ENCODE assay signal across 8 cellular contexts in the genomic region with DNA sequence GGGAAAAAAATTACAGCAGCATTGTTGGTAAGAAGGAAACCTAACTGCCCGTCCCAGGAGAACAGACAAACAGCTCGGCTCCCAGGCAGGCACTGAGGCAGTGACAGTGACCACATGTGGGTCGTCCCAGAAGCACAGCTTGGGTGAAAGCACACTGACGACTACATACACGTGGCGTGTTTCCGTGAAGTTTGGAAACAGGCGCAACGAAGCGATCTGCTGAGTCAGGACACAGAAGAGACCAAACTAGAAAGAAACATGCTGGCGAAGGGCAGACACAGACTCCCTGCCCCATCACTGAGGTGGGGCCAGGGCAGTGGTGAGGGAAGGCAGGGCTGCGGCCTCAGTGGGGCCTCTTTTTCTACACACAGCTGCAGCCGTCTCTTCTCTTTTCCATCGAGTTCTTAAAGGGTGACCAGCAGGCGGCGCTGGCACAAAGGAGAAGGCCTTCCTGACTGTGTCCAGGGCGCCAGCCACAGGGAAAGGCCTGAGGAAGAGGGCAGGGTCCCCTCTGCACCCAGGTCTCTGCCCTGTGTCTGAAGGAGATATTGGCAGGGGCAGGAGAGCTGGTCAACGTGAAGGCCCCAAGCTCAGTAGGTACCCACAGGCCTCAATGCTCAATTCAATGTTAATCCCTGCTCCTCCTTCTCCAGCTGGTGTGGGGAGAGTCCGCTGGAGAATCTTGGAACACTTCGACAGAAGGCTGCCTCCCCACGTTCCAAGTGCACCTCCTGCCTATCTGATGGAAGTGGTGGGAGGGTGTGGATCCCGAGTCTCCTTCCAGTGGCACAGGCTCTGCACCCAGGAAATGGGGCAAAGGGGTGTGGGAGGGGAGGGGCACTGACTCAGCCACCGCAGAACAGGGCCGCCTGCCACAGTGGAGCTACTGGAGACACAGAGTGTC. TPM values are rescaled to one million over a fixed set of nuclear protein-coding genes. Genes with fewer than 3 reads are reported as not detected.
A peak's percentile ranks its signal among the peaks of the same experiment; 100 is the strongest.
DNase-seq lines count a peak whose midpoint lies in the region; ATAC-seq, FAIRE-seq and TF ChIP-seq lines count a peak whose summit lies in the region.

No MANE protein-coding gene starts in this region.

- DNase-seq in CD8-positive, alpha-beta memory T cell, result peak in 4 of 5 donors; percentile 28 to 57 (median 33)
- DNase-seq in HTR-8/SVneo (ENCODE audit: insufficient read length, low spot score), result peak; percentile 63
- peak; percentile 56 for DNase-seq in OCI-M1 (lab: John Stamatoyannopoulos, UW)
- peak; percentile 61 for DNase-seq in activated naive CD8-positive, alpha-beta T cell treated with anti-CD3 and anti-CD28 coated beads, Interleukin-2, amount 10 ng/mL, durations not matched to agents 7 days and 5 days
- peak; percentile 71 for DNase-seq in glomerular visceral epithelial cell (ENCODE audit: extremely low spot score)
- peak; percentile 89 for DNase-seq in osteocyte (ENCODE audit: extremely low spot score, unreplicated experiment)

- no peaks in the 10 kb centered on the region for H3K9me3 ChIP-seq in CD8-positive, alpha-beta memory T cell (ENCODE audit: low read length)

- peaks cover 49% of the 10 kb centered on the region for H3K36me3 ChIP-seq in CD8-positive, alpha-beta memory T cell (ENCODE audit: insufficient read depth, low read length)

- H3K27ac ChIP-seq in CD8-positive, alpha-beta memory T cell (ENCODE audit: low read depth, low read length), result no peak overlapping the region

- CTCF ChIA-PET in CD8-positive, alpha-beta memory T cell (lab: Charles Lee), result interaction anchor here (0.9 to 2.3 kb wide), 9 partner anchors 12 to 617 kb away, joined by 3 to 20 read pairs (median 4); no protein-coding TSS in a partner anchor

- peak; percentile 81 for TF ChIP-seq CTCF in osteocyte (IDR thresholded peaks at IDR 0.05)

- peak overlapping the region in 6 of 8 donors; percentile 63 to 89 (median 74) for H3K27ac Mint-ChIP-seq in CD8-positive, alpha-beta memory T cell
- H3K27ac Mint-ChIP-seq in activated naive CD8-positive, alpha-beta T cell treated with anti-CD3 and anti-CD28 coated beads, Interleukin-2, amount 10 ng/mL, durations not matched to agents 7 days and 5 days, result peak overlapping the region; percentile 25
- no peak overlapping the region for H3K27ac Mint-ChIP-seq in osteocyte (ENCODE audit: unreplicated experiment)

- H3K27me3 Mint-ChIP-seq in CD8-positive, alpha-beta memory T cell, result no peaks in the 10 kb centered on the region
- H3K27me3 Mint-ChIP-seq in activated naive CD8-positive, alpha-beta T cell treated with anti-CD3 and anti-CD28 coated beads, Interleukin-2, amount 10 ng/mL, durations not matched to agents 7 days and 5 days, result no peaks in the 10 kb centered on the region
- H3K27me3 Mint-ChIP-seq in osteocyte (ENCODE audit: unreplicated experiment), result no peaks in the 10 kb centered on the region

- H3K4me1 Mint-ChIP-seq in CD8-positive, alpha-beta memory T cell, result peaks cover 24 to 25% (median 24%) of the 10 kb centered on the region in 3 donors
- peaks cover 20% of the 10 kb centered on the region for H3K4me1 Mint-ChIP-seq in activated naive CD8-positive, alpha-beta T cell treated with anti-CD3 and anti-CD28 coated beads, Interleukin-2, amount 10 ng/mL, durations not matched to agents 7 days and 5 days
- peaks cover 10% of the 10 kb centered on the region for H3K4me1 Mint-ChIP-seq in osteocyte (ENCODE audit: unreplicated experiment)

- ATAC-seq in activated naive CD8-positive, alpha-beta T cell treated with anti-CD3 and anti-CD28 coated beads, Interleukin-2, amount 10 ng/mL, durations not matched to agents 7 days and 5 days (ENCODE audit: low read depth), result peak; percentile 61
- ATAC-seq in GM21447 (IDR thresholded peaks at IDR 0.05; ENCODE audit: unreplicated experiment), result no peak
- no peak for ATAC-seq in HG03439 (IDR thresholded peaks at IDR 0.05; ENCODE audit: unreplicated experiment)

- H3K4me3 ChIP-seq in CD8-positive, alpha-beta memory T cell (ENCODE audit: low read length), result no peak overlapping the region

- POLR2A ChIA-PET in CD8-positive, alpha-beta memory T cell (lab: Charles Lee), result interaction anchor here (1.1 to 1.5 kb wide), 2 partner anchors 45 to 54 kb away, joined by 3 to 5 read pairs; a partner anchor contains a TSS
- POLR2A ChIA-PET in activated naive CD8-positive, alpha-beta T cell treated with anti-CD3 and anti-CD28 coated beads, Interleukin-2, amount 10 ng/mL, durations not matched to agents 7 days and 5 days (lab: Charles Lee), result interaction anchor here (1.0 to 1.3 kb wide), 2 partner anchors 23 to 54 kb away, joined by 3 to 5 read pairs; no protein-coding TSS in a partner anchor

- peak overlapping the region in 1 of 7 donors; percentile 65 for H3K4me3 Mint-ChIP-seq in CD8-positive, alpha-beta memory T cell
- no peak overlapping the region for H3K4me3 Mint-ChIP-seq in activated naive CD8-positive, alpha-beta T cell treated with anti-CD3 and anti-CD28 coated beads, Interleukin-2, amount 10 ng/mL, durations not matched to agents 7 days and 5 days
- H3K4me3 Mint-ChIP-seq in osteocyte (ENCODE audit: unreplicated experiment), result no peak overlapping the region

- no peaks in the 10 kb centered on the region for H3K27me3 ChIP-seq in CD8-positive, alpha-beta memory T cell (ENCODE audit: insufficient read depth, low read length, poor library complexity, severe bottlenecking)

- peaks cover 14% of the 10 kb centered on the region for H3K4me1 ChIP-seq in CD8-positive, alpha-beta memory T cell (ENCODE audit: insufficient read depth, low read length)

- H3K9me3 Mint-ChIP-seq in CD8-positive, alpha-beta memory T cell, result no peaks in the 10 kb centered on the region
- no peaks in the 10 kb centered on the region for H3K9me3 Mint-ChIP-seq in activated naive CD8-positive, alpha-beta T cell treated with anti-CD3 and anti-CD28 coated beads, Interleukin-2, amount 10 ng/mL, durations not matched to agents 7 days and 5 days
- no peaks in the 10 kb centered on the region for H3K9me3 Mint-ChIP-seq in osteocyte (ENCODE audit: unreplicated experiment)

- FAIRE-seq in HTR-8/SVneo (lab: Jason Lieb, UNC), result peak; percentile 31

- peaks cover 13 to 90% (median 32%) of the 10 kb centered on the region in 3 donors for H3K36me3 Mint-ChIP-seq in CD8-positive, alpha-beta memory T cell
- peaks cover 30% of the 10 kb centered on the region for H3K36me3 Mint-ChIP-seq in activated naive CD8-positive, alpha-beta T cell treated with anti-CD3 and anti-CD28 coated beads, Interleukin-2, amount 10 ng/mL, durations not matched to agents 7 days and 5 days
- H3K36me3 Mint-ChIP-seq in osteocyte (ENCODE audit: unreplicated experiment), result peaks cover 58% of the 10 kb centered on the region

RNA-seq across cellular contexts. Expression of a gene that starts 19.9 kb away (rescaled TPM):
- total RNA-seq in CD8-positive, alpha-beta memory T cell, result 10 to 100 TPM; 81.2 to 83.3 TPM
- 43.4 TPM for polyA plus RNA-seq in CD8-positive, alpha-beta memory T cell
- total RNA-seq in activated naive CD8-positive, alpha-beta T cell treated with anti-CD3 and anti-CD28 coated beads, Interleukin-2, amount 10 ng/mL, durations not matched to agents 7 days and 5 days, result 100 to 1,000 TPM; 100 to 111 TPM
- 134 and 148 TPM in 2 replicates for total RNA-seq in osteocyte

RNA-seq across cellular contexts. Expression of a gene that starts 45.2 kb away (rescaled TPM):
- 100 to 1,000 TPM; 273 to 280 TPM for total RNA-seq in CD8-positive, alpha-beta memory T cell
- polyA plus RNA-seq in CD8-positive, alpha-beta memory T cell, result 163 TPM
- 100 to 1,000 TPM; 346 to 363 TPM for total RNA-seq in activated naive CD8-positive, alpha-beta T cell treated with anti-CD3 and anti-CD28 coated beads, Interleukin-2, amount 10 ng/mL, durations not matched to agents 7 days and 5 days
- total RNA-seq in osteocyte, result 147 and 148 TPM in 2 replicates

Comparison
In these comparisons a context has a peak if more than half of its experiments do, and no peak if none do; other contexts are left out.
1. DNase-seq: peak in every context shown above with its lines; median percentile 89 in osteocyte; 71 in glomerular visceral epithelial cell; 63 in HTR-8/SVneo; 61 in activated naive CD8-positive, alpha-beta T cell treated with anti-CD3 and anti-CD28 coated beads, Interleukin-2, amount 10 ng/mL, durations not matched to agents 7 days and 5 days; 56 in OCI-M1; 33 in CD8-positive, alpha-beta memory T cell.